16 cellular contexts compared by ENCODE assay signal in genomic region chr10:131344747-131345146, GRCh38. TPM values are rescaled to one million over a fixed set of nuclear protein-coding genes. Genes with fewer than 3 reads are reported as not detected.
DNase-seq lines count a peak whose midpoint lies in the region; ATAC-seq and TF ChIP-seq lines count a peak whose summit lies in the region.
"Had no signal": no experiment of that assay in that cellular context is flagged by ENCODE, and none has a peak within 500 bp of the region (broad histone marks: within the 10 kb centered on the region; RNA-seq: fewer than 3 reads in every experiment).

No MANE protein-coding gene starts in this region.

- in situ Hi-C loops in ACHN (cut with HindIII; ENCODE audit: low pct_ligation_motif_present, low pct_unique_long_range_greater_than_20kb, low sequenced_read_pairs): no loop called here

- H3K4me1 ChIP-seq in BLaER1 treated with 17β-estradiol and CSF1 and Interleukin-3, amounts not matched to agents 10 nM and 100 nM: peaks cover 0 to 36% (median 24%) of the 10 kb centered on the region in 10 experiments; a peak in 16 of 20 replicates
- H3K4me1 ChIP-seq in esophagus muscularis mucosa (no peaks in the 10 kb centered on the region), tibial nerve (no peaks in the 10 kb centered on the region)
- H3K4me1 ChIP-seq: Caco-2 had no signal

- DNase-seq in esophagus muscularis mucosa (ENCODE audit: extremely low spot score) (peak; percentile 79), tibial nerve (ENCODE audit: low spot score in 2 of 2) (no peak), ACHN (no peak), GM19240 (ENCODE audit: insufficient read length, low spot score) (no peak)
- DNase-seq in stimulated activated effector memory CD8-positive, alpha-beta T cell treated with anti-CD3 and anti-CD28 coated beads, Interleukin-12 subunit alpha, Interleukin-12 subunit beta, amount 100 ng/mL, for 72 hours (ENCODE audit: low spot score in 2 of 2): peak in 1 of 2 donors; percentile 25
- DNase-seq: 8988T; AML-193; Caco-2; Calu3; CD4-positive, alpha-beta T cell; CD8-positive, alpha-beta T cell; DMS79 treated with DMSO at 0.1 percent for 48 hours; GF-D8 had no signal

- H3K27ac Mint-ChIP-seq in stimulated activated effector memory CD8-positive, alpha-beta T cell treated with anti-CD3 and anti-CD28 coated beads, Interleukin-12 subunit alpha, Interleukin-12 subunit beta, amount 100 ng/mL, for 72 hours: no peak overlapping the region
- H3K27ac Mint-ChIP-seq: B cell; CD4-positive, alpha-beta T cell; CD8-positive, alpha-beta T cell had no signal

- no peak overlapping the region for H3K9ac ChIP-seq in BLaER1 treated with 17β-estradiol and CSF1 and Interleukin-3, amounts not matched to agents 10 nM and 100 nM

- ATAC-seq in stimulated activated effector memory CD8-positive, alpha-beta T cell treated with anti-CD3 and anti-CD28 coated beads, Interleukin-12 subunit alpha, Interleukin-12 subunit beta, amount 100 ng/mL, for 72 hours: peak; percentile 11
- ATAC-seq: CD8-positive, alpha-beta T cell had no signal

- intact Hi-C loops in esophagus muscularis mucosa (cut with DNase I): no loop called here

- H3K4me3 ChIP-seq in BLaER1 treated with 17β-estradiol and CSF1 and Interleukin-3, amounts not matched to agents 10 nM and 100 nM: no peak overlapping the region
- no peak overlapping the region for H3K4me3 ChIP-seq in esophagus muscularis mucosa
- H3K4me3 ChIP-seq in tibial nerve: no peak overlapping the region

- H3K27ac ChIP-seq in BLaER1 treated with 17β-estradiol and CSF1 and Interleukin-3, amounts not matched to agents 10 nM and 100 nM: no peak overlapping the region
- H3K27ac ChIP-seq in esophagus muscularis mucosa (replicated peaks in 1 of 4): no peak overlapping the region
- H3K27ac ChIP-seq in tibial nerve: no peak overlapping the region
- H3K27ac ChIP-seq: C4-2B had no signal

- no peaks in the 10 kb centered on the region for H3K36me3 ChIP-seq in BLaER1 treated with 17β-estradiol and CSF1 and Interleukin-3, amounts not matched to agents 10 nM and 100 nM
- no peaks in the 10 kb centered on the region for H3K36me3 ChIP-seq in esophagus muscularis mucosa
- no peaks in the 10 kb centered on the region for H3K36me3 ChIP-seq in tibial nerve

- 84% methylated on average over 7 of the region's 7 CpGs for WGBS in esophagus muscularis mucosa
- WGBS in tibial nerve, 2 donors: 72 to 88% methylated on average over 4 to 7 of the region's 7 CpGs

- H3K27me3 ChIP-seq in BLaER1 treated with 17β-estradiol and CSF1 and Interleukin-3, amounts not matched to agents 10 nM and 100 nM: peaks cover 0 to 4% (median 0%) of the 10 kb centered on the region in 11 experiments; a peak in 2 of 22 replicates
- H3K27me3 ChIP-seq in esophagus muscularis mucosa (peaks cover 0 to 32% (median 0%) of the 10 kb centered on the region in 4 donors), tibial nerve (no peaks in the 10 kb centered on the region)

- no peaks in the 10 kb centered on the region for H3K36me3 Mint-ChIP-seq in stimulated activated effector memory CD8-positive, alpha-beta T cell treated with anti-CD3 and anti-CD28 coated beads, Interleukin-12 subunit alpha, Interleukin-12 subunit beta, amount 100 ng/mL, for 72 hours
- H3K36me3 Mint-ChIP-seq: CD8-positive, alpha-beta T cell had no signal

- no peak for TF ChIP-seq POLR2A in esophagus muscularis mucosa (IDR thresholded peaks at IDR 0.05; ENCODE audit: low read depth)
- TF ChIP-seq POLR2A in tibial nerve (IDR thresholded peaks at IDR 0.05): no peak

- peaks cover 7% of the 10 kb centered on the region for H3K9me3 Mint-ChIP-seq in stimulated activated effector memory CD8-positive, alpha-beta T cell treated with anti-CD3 and anti-CD28 coated beads, Interleukin-12 subunit alpha, Interleukin-12 subunit beta, amount 100 ng/mL, for 72 hours
- H3K9me3 Mint-ChIP-seq: CD4-positive, alpha-beta T cell; CD8-positive, alpha-beta T cell had no signal

- H3K9me3 ChIP-seq in BLaER1 treated with 17β-estradiol and CSF1 and Interleukin-3, amounts not matched to agents 10 nM and 100 nM (replicated peaks in 1 of 11): 0 out of 22 replicates have a peak, but pooled peaks cover 0 to 4% (median 0%) of the 10 kb centered on the region in 11 experiments
- H3K9me3 ChIP-seq in esophagus muscularis mucosa (no peaks in the 10 kb centered on the region), tibial nerve (no peaks in the 10 kb centered on the region)
- H3K9me3 ChIP-seq: Caco-2 had no signal

- TF ChIP-seq EP300 in esophagus muscularis mucosa (IDR thresholded peaks at IDR 0.05): no peak
- no peak for TF ChIP-seq EP300 in tibial nerve (IDR thresholded peaks at IDR 0.05)

- no peak for TF ChIP-seq CTCF in esophagus muscularis mucosa (IDR thresholded peaks at IDR 0.05)
- no peak for TF ChIP-seq CTCF in tibial nerve (IDR thresholded peaks at IDR 0.05)

- H3K4me3 Mint-ChIP-seq in stimulated activated effector memory CD8-positive, alpha-beta T cell treated with anti-CD3 and anti-CD28 coated beads, Interleukin-12 subunit alpha, Interleukin-12 subunit beta, amount 100 ng/mL, for 72 hours: no peak overlapping the region
- H3K4me3 Mint-ChIP-seq: B cell; CD4-positive, alpha-beta T cell; CD8-positive, alpha-beta T cell had no signal

- peaks cover 0 to 2% (median 0%) of the 10 kb centered on the region in 11 experiments; a peak in 2 of 22 replicates for H4K20me1 ChIP-seq in BLaER1 treated with 17β-estradiol and CSF1 and Interleukin-3, amounts not matched to agents 10 nM and 100 nM

- H3K4me2 ChIP-seq in BLaER1 treated with 17β-estradiol and CSF1 and Interleukin-3, amounts not matched to agents 10 nM and 100 nM: peak overlapping the region in 7 of 11 experiments; percentile 35 to 70 (median 56); a peak in 11 of 22 replicates

- H3K4me1 Mint-ChIP-seq in stimulated activated effector memory CD8-positive, alpha-beta T cell treated with anti-CD3 and anti-CD28 coated beads, Interleukin-12 subunit alpha, Interleukin-12 subunit beta, amount 100 ng/mL, for 72 hours: no peaks in the 10 kb centered on the region
- H3K4me1 Mint-ChIP-seq: B cell had no signal

RNA-seq across cellular contexts. Expression of gene TCERG1L, which starts 33.2 kb away (rescaled TPM):
- total RNA-seq in esophagus muscularis mucosa: not detected
- 1 to 10 TPM in 1 of 4 donors, under 1 TPM in 1, not detected in 2; 0.42 to 1.3 TPM for total RNA-seq in tibial nerve
- total RNA-seq: Caco-2, Calu3 had no signal
